In the genomic region with DNA sequence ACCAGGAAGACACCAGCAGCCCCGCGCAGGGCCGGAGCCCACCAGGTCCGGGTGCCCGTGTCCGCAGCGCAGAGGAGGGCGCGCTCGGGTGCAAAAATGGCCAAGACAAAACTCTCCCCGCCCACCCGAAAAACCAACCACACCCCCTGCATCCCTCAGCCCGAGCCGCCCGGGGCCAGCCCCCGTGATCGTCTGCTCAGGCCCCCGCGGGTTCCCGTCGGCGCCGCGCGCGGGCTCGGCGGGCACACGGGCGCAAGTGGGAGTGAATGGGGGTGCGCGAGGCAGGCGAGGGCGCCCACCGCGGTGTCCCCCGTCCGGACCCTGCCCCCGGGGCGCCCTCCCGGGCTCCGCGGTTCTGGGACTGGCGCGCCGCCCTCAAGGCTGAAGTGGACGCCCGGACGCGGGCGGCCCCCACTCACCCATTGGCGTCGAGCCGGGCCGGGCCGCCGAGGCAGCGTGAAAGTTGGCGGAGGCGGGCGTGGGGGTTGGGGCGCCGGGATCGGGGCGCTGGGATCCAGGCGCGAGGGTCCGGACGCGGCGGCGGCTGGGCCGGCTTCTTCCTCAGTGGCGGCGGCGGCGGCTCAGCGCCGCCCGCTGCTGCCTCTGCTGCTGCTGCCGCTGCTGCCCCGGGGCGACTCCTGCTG, we compare ENCODE assay signal across 8 cellular contexts. TPM values are rescaled to one million over a fixed set of nuclear protein-coding genes. Genes with fewer than 3 reads are reported as not detected.
A peak's percentile ranks its signal among the peaks of the same experiment; 100 is the strongest.
DNase-seq lines count a peak whose midpoint lies in the region; ATAC-seq and TF ChIP-seq lines count a peak whose summit lies in the region.

No MANE protein-coding gene starts in this region.

- DNase-seq in GM06990 (ENCODE audit: extremely low read depth, insufficient read length): no peak
- peak; percentile 44 for DNase-seq in activated CD8-positive, alpha-beta T cell treated with anti-CD3 and anti-CD28 coated beads, Interleukin-2, amount 10 ng/mL, durations not matched to agents 7 days and 5 days
- no peak for DNase-seq in fibroblast of the aortic adventitia (ENCODE audit: low read depth)
- DNase-seq in omental fat pad (ENCODE audit: low spot score): no peak
- no peak for DNase-seq in SW480 (ENCODE audit: low spot score)
- DNase-seq in kidney tubule cell (ENCODE audit: low spot score): no peak
- no peak for DNase-seq in glomerular visceral epithelial cell (ENCODE audit: extremely low spot score)

- ATAC-seq in HG03280 (IDR thresholded peaks at IDR 0.05; ENCODE audit: unreplicated experiment) (peak; percentile 24), omental fat pad (ENCODE audit: low FRiP score) (peak; percentile 20)
- peak; percentile 69 for ATAC-seq in activated CD8-positive, alpha-beta T cell treated with anti-CD3 and anti-CD28 coated beads, Interleukin-2, amount 10 ng/mL, durations not matched to agents 7 days and 5 days

- H3K4me3 ChIP-seq in GM06990 (replicated peaks; ENCODE audit: low read depth, low read length) (peak overlapping the region; percentile 67), fibroblast of the aortic adventitia (ENCODE audit: low read depth, low read length) (peak overlapping the region; percentile 63)

- no peaks in the 10 kb centered on the region for H3K27me3 Mint-ChIP-seq in activated CD8-positive, alpha-beta T cell treated with anti-CD3 and anti-CD28 coated beads, Interleukin-2, amount 10 ng/mL, durations not matched to agents 7 days and 5 days (ENCODE audit: low read depth)

- no peak overlapping the region for H3K27ac Mint-ChIP-seq in activated CD8-positive, alpha-beta T cell treated with anti-CD3 and anti-CD28 coated beads, Interleukin-2, amount 10 ng/mL, durations not matched to agents 7 days and 5 days

- H3K9me3 Mint-ChIP-seq in activated CD8-positive, alpha-beta T cell treated with anti-CD3 and anti-CD28 coated beads, Interleukin-2, amount 10 ng/mL, durations not matched to agents 7 days and 5 days (ENCODE audit: insufficient read depth): no peaks in the 10 kb centered on the region

- CTCF ChIA-PET in activated CD8-positive, alpha-beta T cell treated with anti-CD3 and anti-CD28 coated beads, Interleukin-2, amount 10 ng/mL, durations not matched to agents 7 days and 5 days (lab: Charles Lee): interaction anchor here (2.5 kb wide), 1 partner anchor 141 kb away, joined by 8 read pairs; no protein-coding TSS in a partner anchor

- peaks cover 63% of the 10 kb centered on the region for H3K4me1 Mint-ChIP-seq in activated CD8-positive, alpha-beta T cell treated with anti-CD3 and anti-CD28 coated beads, Interleukin-2, amount 10 ng/mL, durations not matched to agents 7 days and 5 days (ENCODE audit: low read depth)

- H3K4me3 Mint-ChIP-seq in activated CD8-positive, alpha-beta T cell treated with anti-CD3 and anti-CD28 coated beads, Interleukin-2, amount 10 ng/mL, durations not matched to agents 7 days and 5 days: peak overlapping the region; percentile 81

- H3K36me3 ChIP-seq in GM06990 (ENCODE audit: control insufficient read depth, insufficient read depth, low read length): no peaks in the 10 kb centered on the region

- peaks cover 3% of the 10 kb centered on the region for H3K36me3 Mint-ChIP-seq in activated CD8-positive, alpha-beta T cell treated with anti-CD3 and anti-CD28 coated beads, Interleukin-2, amount 10 ng/mL, durations not matched to agents 7 days and 5 days (ENCODE audit: low read depth)

- H3K27me3 ChIP-seq in GM06990 (replicated peaks; ENCODE audit: control insufficient read depth, insufficient read depth, low read length): no peaks in the 10 kb centered on the region

- POLR2A ChIA-PET in activated CD8-positive, alpha-beta T cell treated with anti-CD3 and anti-CD28 coated beads, Interleukin-2, amount 10 ng/mL, durations not matched to agents 7 days and 5 days (lab: Charles Lee): interaction anchor here (0.9 kb wide), 1 partner anchor 140 kb away, joined by 3 read pairs; no protein-coding TSS in a partner anchor

- TF ChIP-seq CTCF in GM06990 (IDR thresholded peaks at IDR 0.05; ENCODE audit: insufficient read depth, low read length, poor library complexity, severe bottlenecking) (no peak), fibroblast of the aortic adventitia (IDR thresholded peaks at IDR 0.05; ENCODE audit: insufficient read depth, low read length) (no peak), omental fat pad (IDR thresholded peaks at IDR 0.05) (no peak)

RNA-seq across cellular contexts. Expression of gene SH3KBP1, which starts 0.4 kb away (rescaled TPM):
- 10 to 100 TPM; 85.6 to 95.3 TPM for total RNA-seq in activated CD8-positive, alpha-beta T cell treated with anti-CD3 and anti-CD28 coated beads, Interleukin-2, amount 10 ng/mL, durations not matched to agents 7 days and 5 days
- total RNA-seq in fibroblast of the aortic adventitia (ENCODE audit: low replicate concordance) (43.5 and 53.7 TPM in 2 replicates), omental fat pad (10 to 100 TPM; 41.1 to 58.6 (median 47.2) TPM)
